In the genomic region with DNA sequence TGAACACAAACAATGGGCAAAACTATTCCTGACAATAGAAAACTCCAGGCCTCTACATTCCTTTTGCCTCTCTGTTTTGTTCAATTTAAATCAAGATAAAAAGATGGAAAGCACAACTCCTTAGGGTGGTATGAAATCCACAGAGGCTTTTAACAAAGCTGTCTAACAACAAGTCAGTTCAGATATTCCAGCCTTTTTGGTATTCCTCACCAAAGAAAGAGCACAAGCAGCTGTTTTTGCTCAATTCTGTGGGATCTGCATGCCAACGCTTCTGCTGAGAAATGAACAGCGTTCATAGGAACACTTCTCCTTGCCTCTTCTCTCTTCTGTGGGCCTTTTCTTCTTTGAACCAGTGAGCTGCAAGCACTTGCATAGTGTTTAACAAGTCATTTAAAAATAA, we compare ENCODE assay signal across 22 cellular contexts.
DNase-seq lines count a peak whose midpoint lies in the region; ATAC-seq and TF ChIP-seq lines count a peak whose summit lies in the region.
"Had no signal": no experiment of that assay in that cellular context is flagged by ENCODE, and none has a peak within 500 bp of the region (broad histone marks: within the 10 kb centered on the region; RNA-seq: fewer than 3 reads in every experiment).

No MANE protein-coding gene starts in this region.

- H3K36me3 ChIP-seq in SK-N-SH (replicated peaks in 1 of 2; ENCODE audit: control insufficient read depth in 1 of 2, insufficient read depth in 2 of 2, low read length in 1 of 2) (no peaks in the 10 kb centered on the region), neuron (ENCODE audit: insufficient read depth, low read length) (no peaks in the 10 kb centered on the region), gastroesophageal sphincter (no peaks in the 10 kb centered on the region)
- H3K36me3 ChIP-seq: brain microvascular endothelial cell, tibial artery had no signal

- peak; percentile 81 for DNase-seq in AG10803 (ENCODE audit: low read depth)
- DNase-seq in SK-N-SH, result no peak
- peak; percentile 36 for DNase-seq in fibroblast of mammary gland (ENCODE audit: low read depth)
- DNase-seq in cerebellar nuclear complex (lab: John Stamatoyannopoulos, UW), result no peak
- no peak for DNase-seq in NCI-H748 (lab: John Stamatoyannopoulos, UW; ENCODE audit: unreplicated experiment)
- DNase-seq: activated CD4-positive, alpha-beta memory T cell treated with anti-CD3 and anti-CD28 coated beads for 36 hours; activated naive CD4-positive, alpha-beta T cell treated with anti-CD3 and anti-CD28 coated beads, Interleukin-2, amount 50 U/mL, for 16 hours; activated T-cell treated with anti-CD3 and anti-CD28 coated beads, Interleukin-2, amount 50 U/mL, for 4 hours; brain microvascular endothelial cell; CD4-positive, CD25-positive, alpha-beta regulatory T cell; dermis blood vessel endothelial cell; DMS79; islet precursor cell; NCI-H187; nephron progenitor cell; stimulated activated CD4-positive, alpha-beta T cell treated with anti-CD3 and anti-CD28 coated beads, Interleukin-15, amount 100 ng/mL, for 24 hours; tibial artery had no signal

- H3K27ac ChIP-seq in SK-N-SH (ENCODE audit: low read depth in 2 of 2, low read length in 1 of 2), result peak overlapping the region in 1 of 2 experiments; percentile 77; a peak in 1 of 4 replicates
- no peak overlapping the region for H3K27ac ChIP-seq in gastroesophageal sphincter
- H3K27ac ChIP-seq: brain microvascular endothelial cell, tibial artery, VCaP had no signal

- CTCF ChIA-PET in SK-N-SH (lab: Yijun Ruan, JAX), result no interaction called here

- TF ChIP-seq POLR2A in gastroesophageal sphincter (IDR thresholded peaks at IDR 0.05), result no peak

- H3K4me1 ChIP-seq in SK-N-SH (ENCODE audit: control insufficient read depth in 1 of 2, insufficient read depth in 2 of 2, low read depth in 1 of 2, low read length in 1 of 2), result peaks cover 5 to 12% of the 10 kb centered on the region in 2 experiments; a peak in 3 of 4 replicates
- H3K4me1 ChIP-seq in neuron (ENCODE audit: insufficient read depth, low read length), result peaks cover 38% of the 10 kb centered on the region
- peaks cover 0 to 19% (median 13%) of the 10 kb centered on the region in 3 donors for H3K4me1 ChIP-seq in gastroesophageal sphincter

- H3F3A ChIP-seq in SK-N-SH (replicated peaks; ENCODE audit: insufficient read depth), result no peaks in the 10 kb centered on the region

- H3K9ac ChIP-seq in SK-N-SH, result no peak overlapping the region

- H3K4me3 ChIP-seq in AG10803 (ENCODE audit: low read length), result no peak overlapping the region
- no peak overlapping the region for H3K4me3 ChIP-seq in SK-N-SH (ENCODE audit: low read depth in 2 of 2, low read length in 1 of 2)
- H3K4me3 ChIP-seq in fibroblast of mammary gland (ENCODE audit: control insufficient read depth, low read depth, low read length), result no peak overlapping the region
- H3K4me3 ChIP-seq in neuron (ENCODE audit: low read length), result no peak overlapping the region
- H3K4me3 ChIP-seq in gastroesophageal sphincter, result no peak overlapping the region
- H3K4me3 ChIP-seq: tibial artery had no signal

- H3K9me3 ChIP-seq in SK-N-SH (no peaks in the 10 kb centered on the region), neuron (ENCODE audit: low read length) (no peaks in the 10 kb centered on the region), gastroesophageal sphincter (no peaks in the 10 kb centered on the region)
- H3K9me3 ChIP-seq: tibial artery had no signal

- no peak for TF ChIP-seq CTCF in AG10803 (conservative IDR thresholded peaks at IDR 0.05; ENCODE audit: low read length)
- TF ChIP-seq CTCF in SK-N-SH (IDR thresholded peaks at IDR 0.05), result no peak
- no peak for TF ChIP-seq CTCF in fibroblast of mammary gland (conservative IDR thresholded peaks at IDR 0.05; ENCODE audit: control insufficient read depth, insufficient read depth, low read depth, low read length)
- TF ChIP-seq CTCF in gastroesophageal sphincter (IDR thresholded peaks at IDR 0.05), result no peak

- no peaks in the 10 kb centered on the region for H3K79me2 ChIP-seq in SK-N-SH (ENCODE audit: insufficient read depth)

- TF ChIP-seq EP300 in SK-N-SH (IDR thresholded peaks at IDR 0.05; ENCODE audit: borderline replicate concordance in 1 of 2, low read depth in 1 of 2, low read length in 1 of 2) (no peak), gastroesophageal sphincter (IDR thresholded peaks at IDR 0.05) (no peak)

- H3K4me2 ChIP-seq in SK-N-SH, result no peak overlapping the region

- H3K9me2 ChIP-seq in SK-N-SH, result no peaks in the 10 kb centered on the region

- H3K27me3 ChIP-seq in SK-N-SH (ENCODE audit: insufficient read depth) (no peaks in the 10 kb centered on the region), neuron (ENCODE audit: insufficient read depth, low read length) (no peaks in the 10 kb centered on the region), gastroesophageal sphincter (no peaks in the 10 kb centered on the region)
- H3K27me3 ChIP-seq: brain microvascular endothelial cell, tibial artery had no signal

- no peak overlapping the region for H2AFZ ChIP-seq in SK-N-SH (ENCODE audit: low read depth)
- H2AFZ ChIP-seq in neuron (ENCODE audit: low read depth, low read length), result peak overlapping the region; percentile 19

- ATAC-seq in GM21529 (IDR thresholded peaks at IDR 0.05; ENCODE audit: unreplicated experiment) (no peak), gastroesophageal sphincter (no peak)
- ATAC-seq: activated T-cell treated with anti-CD3 and anti-CD28 coated beads, Interleukin-2, amount 50 U/mL, for 4 hours; stimulated activated effector memory CD8-positive, alpha-beta T cell treated with anti-CD3 and anti-CD28 coated beads, Interleukin-12 subunit alpha, Interleukin-12 subunit beta, amount 100 ng/mL, for 72 hours had no signal

- 71% methylated on average over 2 of the region's 2 CpGs for WGBS in SK-N-SH (ENCODE audit: low lambda C conversion rate)
- WGBS in gastroesophageal sphincter (ENCODE audit: low coverage in 1 of 2), 2 donors, result 35 to 44% methylated on average over 2 of the region's 2 CpGs

- POLR2A ChIA-PET in SK-N-SH (lab: Yijun Ruan, JAX), result interaction anchor here (0.9 kb wide), 1 partner anchor 14 kb away, joined by 3 read pairs; no protein-coding TSS in a partner anchor

- H4K20me1 ChIP-seq in SK-N-SH (ENCODE audit: insufficient read depth), result no peaks in the 10 kb centered on the region

- no peak for TF ChIP-seq RAD21 in SK-N-SH (IDR thresholded peaks at IDR 0.05; ENCODE audit: low read length)

TF ChIP-seq in SK-N-SH, 30 proteins besides CTCF, POLR2A, EP300 and RAD21:
- no peak for TF ChIP-seq TAF1 (IDR thresholded peaks at IDR 0.05; ENCODE audit: borderline replicate concordance, low read depth, low read length)
- peak; percentile 53 for TF ChIP-seq TCF12 (IDR thresholded peaks at IDR 0.05)

Comparison
In these comparisons a context has a peak if more than half of its experiments do, and no peak if none do; other contexts are left out.
1. DNase-seq: peak in AG10803 (single experiment) and fibroblast of mammary gland (single experiment); none in SK-N-SH (single experiment), cerebellar nuclear complex (0 of 2) and NCI-H748 (single experiment).